Comparison of ENCODE assay signal across 22 cellular contexts in genomic region chr7:106615808-106616691, GRCh38.
"Had no signal": no experiment of that assay in that cellular context is flagged by ENCODE, and none has a peak within 500 bp of the region (broad histone marks: within the 10 kb centered on the region; RNA-seq: fewer than 3 reads in every experiment).

No MANE protein-coding gene starts in this region.

- FAIRE-seq: frontal cortex, TTC549 had no signal

- H3K9me3 ChIP-seq: body of pancreas, prostate gland, right atrium auricular region, suprapubic skin, transverse colon had no signal

- ATAC-seq: activated T-helper 17 cell treated with anti-CD3 and anti-CD28 coated beads, Interleukin-2, amount 50 U/mL, for 72 hours; body of pancreas; left colon; stimulated activated naive CD8-positive, alpha-beta T cell treated with anti-CD3 and anti-CD28 coated beads, Interleukin-15, Interleukin-2, amounts not matched to agents 100 U/mL and 50 U/mL, for 24 hours had no signal

- H3K27me3 ChIP-seq: body of pancreas, neural progenitor cell, right atrium auricular region, suprapubic skin, transverse colon had no signal

- H3K4me3 ChIP-seq: body of pancreas, lung, neural progenitor cell, prostate gland, right atrium auricular region, skin epidermis, suprapubic skin, transverse colon had no signal

- H2AFZ ChIP-seq: neural progenitor cell had no signal

- DNase-seq: activated CD4-positive, alpha-beta memory T cell treated with anti-CD3 and anti-CD28 coated beads, Interleukin-2, amount 10 ng/mL, durations not matched to agents 7 days and 5 days; activated CD4-positive, alpha-beta T cell treated with anti-CD3 and anti-CD28 coated beads for 48 hours; activated CD4-positive, CD25-positive, alpha-beta regulatory T cell; activated naive CD4-positive, alpha-beta T cell; activated naive CD8-positive, alpha-beta T cell treated with anti-CD3 and anti-CD28 coated beads for 36 hours; activated T-cell treated with anti-CD3 and anti-CD28 coated beads, Interleukin-2, amount 50 U/mL, for 1 hour; body of pancreas; islet precursor cell; left colon; naive B cell; stimulated activated naive CD8-positive, alpha-beta T cell treated with anti-CD3 and anti-CD28 coated beads, Interleukin-15, Interleukin-2, amounts not matched to agents 100 U/mL and 50 U/mL, for 24 hours; T-helper 2 cell; transverse colon had no signal

- H3K36me3 ChIP-seq: neural progenitor cell, prostate gland, right atrium auricular region, suprapubic skin, transverse colon had no signal

- H3K9ac ChIP-seq: neural progenitor cell had no signal

- H3K4me1 ChIP-seq: neural progenitor cell, prostate gland, suprapubic skin had no signal

- H3K27ac ChIP-seq: body of pancreas, neural progenitor cell, prostate gland, right atrium auricular region, suprapubic skin had no signal

- H3K4me2 ChIP-seq: neural progenitor cell had no signal
